In the genomic region with DNA sequence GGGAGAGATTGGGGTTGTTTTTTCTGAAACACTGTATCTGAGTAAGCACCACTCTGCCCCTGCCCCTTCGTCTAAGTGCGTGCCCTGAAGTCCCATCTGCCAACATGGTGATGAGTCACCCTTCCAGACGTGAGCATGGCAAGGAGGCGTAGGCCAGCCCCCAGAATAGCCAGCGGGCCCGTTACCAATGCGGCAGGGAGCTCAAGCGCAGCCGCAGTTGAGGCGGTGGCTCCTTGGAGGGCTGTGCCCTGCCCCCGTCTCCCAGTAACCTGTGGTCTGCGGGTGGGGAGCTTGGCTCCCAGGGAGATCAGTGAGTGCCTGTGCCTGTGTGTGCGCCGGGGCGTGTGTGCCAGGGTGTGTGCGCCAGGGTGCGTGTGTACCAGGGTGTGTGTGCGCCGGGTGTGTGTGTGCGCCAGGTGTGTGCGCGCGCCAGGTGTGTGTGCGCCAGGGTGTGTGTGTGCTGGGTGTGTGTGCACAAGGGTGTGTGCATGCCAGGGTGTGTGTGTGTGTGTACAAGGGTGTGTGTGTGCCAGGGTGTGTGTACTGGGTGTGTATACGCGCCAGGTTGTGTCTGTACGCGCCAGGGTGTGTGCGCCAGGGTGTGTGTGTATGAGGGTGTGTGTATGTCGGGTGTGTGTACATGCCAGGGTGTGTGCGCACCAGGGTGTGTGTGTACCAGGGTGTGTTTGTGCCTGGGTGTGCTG, we compare ENCODE assay signal across 8 cellular contexts.
DNase-seq lines count a peak whose midpoint lies in the region; ATAC-seq and TF ChIP-seq lines count a peak whose summit lies in the region.

No MANE protein-coding gene starts in this region.

- H3K4me3 ChIP-seq in kidney epithelial cell (ENCODE audit: low read depth, low read length) (no peak overlapping the region), suprapubic skin (no peak overlapping the region)

- intact Hi-C loops in head of caudate nucleus (cut with DNase I) = no loop called here

- no peak for ATAC-seq in HG03045 (IDR thresholded peaks at IDR 0.05; ENCODE audit: unreplicated experiment)

- H3K27ac ChIP-seq in suprapubic skin = no peak overlapping the region

- no peaks in the 10 kb centered on the region for H3K9me3 ChIP-seq in suprapubic skin

- no peak for TF ChIP-seq CTCF in kidney epithelial cell (IDR thresholded peaks at IDR 0.05; ENCODE audit: insufficient read depth, low read length, poor library complexity, severe bottlenecking)
- TF ChIP-seq CTCF in suprapubic skin (IDR thresholded peaks at IDR 0.05) = no peak

- peaks cover 33% of the 10 kb centered on the region for H3K4me1 ChIP-seq in suprapubic skin

- H3K36me3 ChIP-seq in kidney epithelial cell (ENCODE audit: control insufficient read depth, insufficient read depth, low read length) (no peaks in the 10 kb centered on the region), suprapubic skin (peaks cover 51% of the 10 kb centered on the region)

- peak; percentile 57 for DNase-seq in AG08395 (ENCODE audit: low spot score)
- peak; percentile 62 for DNase-seq in NCI-H1694 treated with DMSO at 0.1 percent for 48 hours (lab: John Stamatoyannopoulos, UW)
- peak; percentile 62 to 70 for DNase-seq in activated T-cell treated with anti-CD3 and anti-CD28 coated beads, Interleukin-2, amount 50 U/mL, for 48 hours
- peak; percentile 58 for DNase-seq in kidney epithelial cell (ENCODE audit: low read depth)
- DNase-seq in cerebellar nuclear complex (lab: John Stamatoyannopoulos, UW) = no peak
- no peak for DNase-seq in suprapubic skin (ENCODE audit: low spot score in 2 of 2)
- no peak for DNase-seq in head of caudate nucleus

- no peak for TF ChIP-seq EP300 in suprapubic skin (IDR thresholded peaks at IDR 0.05)

- TF ChIP-seq POLR2A in suprapubic skin (IDR thresholded peaks at IDR 0.05) = no peak

- H3K27me3 ChIP-seq in kidney epithelial cell (ENCODE audit: control insufficient read depth, insufficient read depth, low read length) (no peaks in the 10 kb centered on the region), suprapubic skin (no peaks in the 10 kb centered on the region)

- WGBS in suprapubic skin = 44% methylated on average over 19 of the region's 31 CpGs

Comparison
In these comparisons a context has a peak if more than half of its experiments do, and no peak if none do; other contexts are left out.
1. DNase-seq: peak in AG08395 (single experiment), NCI-H1694 treated with DMSO at 0.1 percent for 48 hours (single experiment), activated T-cell treated with anti-CD3 and anti-CD28 coated beads, Interleukin-2, amount 50 U/mL, for 48 hours (2 of 2) and kidney epithelial cell (single experiment); none in cerebellar nuclear complex (0 of 2), suprapubic skin (0 of 2) and head of caudate nucleus (0 of 42).